In genomic region chr3:9791790-9792404, GRCh38 we compare ENCODE assay signal across 8 cellular contexts. TPM values are rescaled to one million over a fixed set of nuclear protein-coding genes. Genes with fewer than 3 reads are reported as not detected.
A peak's percentile ranks its signal among the peaks of the same experiment; 100 is the strongest.
DNase-seq lines count a peak whose midpoint lies in the region; ATAC-seq and TF ChIP-seq lines count a peak whose summit lies in the region.

No MANE protein-coding gene starts in this region.

- H3K36me3 ChIP-seq in heart right ventricle (peaks cover 0 to 70% (median 8%) of the 10 kb centered on the region in 9 donors), breast epithelium (no peaks in the 10 kb centered on the region), mucosa of descending colon (ENCODE audit: low read depth) (no peaks in the 10 kb centered on the region)

- intact Hi-C loops in heart right ventricle (cut with DNase I) (loop anchor here in 5 of 10 donors (2.0 to 5.0 kb wide), 5 partner anchors 40 to 140 kb away; partner anchors contain the start of genes BRPF1 (in 2 of the 5) and OGG1 (in 1 of the 5)), left ventricle myocardium superior (cut with micrococcal nuclease) (no loop called here), breast epithelium (cut with DNase I; ENCODE audit: low total_unique reads) (loop anchor here (5.0 to 10.0 kb wide), 2 partner anchors 397 to 1550 kb away; partner anchors contain the start of gene SETD5), mucosa of descending colon (cut with DNase I, micrococcal nuclease) (no loop called here)

- peak overlapping the region; percentile 63 to 100 (median 80) for H3K4me3 ChIP-seq in heart right ventricle
- peak overlapping the region; percentile 91 to 100 (median 100) for H3K4me3 ChIP-seq in breast epithelium
- peak overlapping the region; percentile 98 for H3K4me3 ChIP-seq in mucosa of descending colon

- ATAC-seq in heart right ventricle (no peak), left ventricle myocardium superior (no peak), mucosa of descending colon (peak; percentile 0), HG03342 (IDR thresholded peaks at IDR 0.05; ENCODE audit: unreplicated experiment) (no peak), omental fat pad (ENCODE audit: low FRiP score) (no peak)

- H3K27ac ChIP-seq in heart right ventricle (peak overlapping the region; percentile 91 to 98 (median 97)), breast epithelium (peak overlapping the region; percentile 99)

- 17 to 18% methylated on average over 14 of the region's 14 CpGs for WGBS in heart right ventricle, 2 donors

- H3K27me3 ChIP-seq in heart right ventricle (no peaks in the 10 kb centered on the region), breast epithelium (no peaks in the 10 kb centered on the region)

- TF ChIP-seq CTCF in heart right ventricle (IDR thresholded peaks at IDR 0.05) (no peak), breast epithelium (IDR thresholded peaks at IDR 0.05) (no peak), mucosa of descending colon (IDR thresholded peaks at IDR 0.05) (no peak), omental fat pad (IDR thresholded peaks at IDR 0.05) (no peak)

- peaks cover 5 to 51% (median 35%) of the 10 kb centered on the region in 9 donors for H3K4me1 ChIP-seq in heart right ventricle
- peaks cover 0 to 11% of the 10 kb centered on the region in 2 donors for H3K4me1 ChIP-seq in breast epithelium
- H3K4me1 ChIP-seq in mucosa of descending colon (ENCODE audit: low read depth): peaks cover 9% of the 10 kb centered on the region

- DNase-seq in heart right ventricle (no peak), left ventricle myocardium superior (no peak), breast epithelium (ENCODE audit: low spot score in 2 of 2) (no peak), mucosa of descending colon (no peak), DMS153 treated with DMSO at 0.1 percent for 48 hours (lab: John Stamatoyannopoulos, UW; ENCODE audit: unreplicated experiment) (no peak), NCI-H510A (lab: John Stamatoyannopoulos, UW) (no peak), omental fat pad (ENCODE audit: low spot score) (no peak)

- H3K9me3 ChIP-seq in heart right ventricle: no peaks in the 10 kb centered on the region
- no peaks in the 10 kb centered on the region for H3K9me3 ChIP-seq in breast epithelium
- no peaks in the 10 kb centered on the region for H3K9me3 ChIP-seq in mucosa of descending colon

- TF ChIP-seq POLR2A in breast epithelium (IDR thresholded peaks at IDR 0.05): no peak

RNA-seq across cellular contexts. Expression of gene TADA3, which starts 0.4 kb away (rescaled TPM):
- total RNA-seq in heart right ventricle: 10 to 100 TPM; 38.5 to 59.6 (median 42.9) TPM
- 10 to 100 TPM; 48.7 to 51.4 TPM for polyA plus RNA-seq in heart right ventricle
- 45.9 TPM for total RNA-seq in left ventricle myocardium superior
- total RNA-seq in breast epithelium: 10 to 100 TPM; 66.1 to 73.4 (median 70.1) TPM
- 10 to 100 TPM; 63.0 to 66.1 (median 63.2) TPM for total RNA-seq in mucosa of descending colon
- total RNA-seq in omental fat pad: 10 to 100 TPM; 45.0 to 61.1 (median 52.2) TPM

RNA-seq across cellular contexts. Expression of gene ARPC4, which starts 1.0 kb away (rescaled TPM):
- total RNA-seq in heart right ventricle (100 to 1,000 TPM in 1 of 10 donors, 10 to 100 TPM in 9; 40.6 to 111 (median 55.0) TPM), left ventricle myocardium superior (55.3 TPM), breast epithelium (100 to 1,000 TPM; 116 to 163 (median 117) TPM), mucosa of descending colon (100 to 1,000 TPM; 154 to 219 (median 212) TPM), omental fat pad (100 to 1,000 TPM in 3 of 4 donors, 10 to 100 TPM in 1; 99.0 to 141 (median 122) TPM)
- polyA plus RNA-seq in heart right ventricle: 100 to 1,000 TPM in 1 of 2 donors, 10 to 100 TPM in 1; 27.9 to 104 TPM

RNA-seq across cellular contexts. Expression of gene TTLL3, which starts 18.2 kb away (rescaled TPM):
- 10 to 100 TPM in 7 of 10 donors, 1 to 10 TPM in 3; 8.7 to 20.5 (median 13.7) TPM for total RNA-seq in heart right ventricle
- polyA plus RNA-seq in heart right ventricle: 10 to 100 TPM in 1 of 2 donors, 1 to 10 TPM in 1; 6.7 to 35.0 TPM
- 11.0 TPM for total RNA-seq in left ventricle myocardium superior
- 10 to 100 TPM; 63.1 to 76.7 (median 72.3) TPM for total RNA-seq in breast epithelium
- 10 to 100 TPM; 37.0 to 63.9 (median 47.7) TPM for total RNA-seq in mucosa of descending colon
- total RNA-seq in omental fat pad: 10 to 100 TPM; 40.4 to 91.1 (median 54.7) TPM

RNA-seq across cellular contexts. Expression of gene CAMK1, which starts 22.1 kb away (rescaled TPM):
- total RNA-seq in heart right ventricle: 10 to 100 TPM in 4 of 10 donors, 1 to 10 TPM in 6; 6.2 to 19.5 (median 8.3) TPM
- 10 to 100 TPM; 18.3 to 27.1 TPM for polyA plus RNA-seq in heart right ventricle
- 11.7 TPM for total RNA-seq in left ventricle myocardium superior
- total RNA-seq in breast epithelium: 10 to 100 TPM; 25.2 to 58.7 (median 40.0) TPM
- total RNA-seq in mucosa of descending colon: 10 to 100 TPM in 2 of 3 donors, 1 to 10 TPM in 1; 5.7 to 35.8 (median 10.1) TPM
- 100 to 1,000 TPM in 1 of 4 donors, 10 to 100 TPM in 3; 50.9 to 180 (median 77.6) TPM for total RNA-seq in omental fat pad

RNA-seq across cellular contexts. Expression of gene OGG1, which starts 42.1 kb away (rescaled TPM):
- 10 to 100 TPM in 3 of 10 donors, 1 to 10 TPM in 7; 5.2 to 10.8 (median 8.0) TPM for total RNA-seq in heart right ventricle
- polyA plus RNA-seq in heart right ventricle: 10 to 100 TPM; 11.3 to 15.1 TPM
- 8.8 TPM for total RNA-seq in left ventricle myocardium superior
- total RNA-seq in breast epithelium: 10 to 100 TPM; 21.3 to 33.4 (median 23.3) TPM
- 10 to 100 TPM; 23.3 to 33.0 (median 28.6) TPM for total RNA-seq in mucosa of descending colon
- 10 to 100 TPM; 15.6 to 27.1 (median 19.5) TPM for total RNA-seq in omental fat pad
